ENCODE assay signal across 12 cellular contexts in genomic region chrX:63434665-63435064, GRCh38.
DNase-seq lines count a peak whose midpoint lies in the region; ATAC-seq, FAIRE-seq and TF ChIP-seq lines count a peak whose summit lies in the region.
"Had no signal": no experiment of that assay in that cellular context is flagged by ENCODE, and none has a peak within 500 bp of the region (broad histone marks: within the 10 kb centered on the region; RNA-seq: fewer than 3 reads in every experiment).

No MANE protein-coding gene starts in this region.

- TF ChIP-seq POLR2A in breast epithelium (IDR thresholded peaks at IDR 0.05) (no peak), GM12891 (IDR thresholded peaks at IDR 0.05; ENCODE audit: low read depth, low read length) (no peak)

- ATAC-seq in sciatic nerve: no peak
- no peak for ATAC-seq in activated CD4-positive, CD25-positive, alpha-beta regulatory T cell treated with anti-CD3 and anti-CD28 coated beads, Interleukin-2, amount 50 U/mL, for 24 hours
- ATAC-seq: left lung had no signal

- H3K36me3 ChIP-seq in HUES6 (ENCODE audit: control insufficient read depth, insufficient read depth, low read length) (no peaks in the 10 kb centered on the region; the same call in 1 of the 2 replicates), breast epithelium (no peaks in the 10 kb centered on the region)
- H3K36me3 ChIP-seq: left lung had no signal

- H3K27me3 ChIP-seq in HUES6 (ENCODE audit: control insufficient read depth, insufficient read depth, low read length): no peaks in the 10 kb centered on the region
- peaks cover 0 to 6% of the 10 kb centered on the region in 2 donors for H3K27me3 ChIP-seq in breast epithelium
- H3K27me3 ChIP-seq: left lung, upper lobe of left lung had no signal

- peak overlapping the region; percentile 44; the same call in 1 of the 2 replicates for H3K27ac ChIP-seq in HUES6 (ENCODE audit: low read depth, low read length)
- peak overlapping the region; percentile 73 to 74 for H3K27ac ChIP-seq in breast epithelium
- H3K27ac ChIP-seq: left lung, upper lobe of left lung had no signal

- FAIRE-seq in GM12891 (lab: Jason Lieb, UNC): no peak

- H3K4me1 ChIP-seq in HUES6 (ENCODE audit: control insufficient read depth, insufficient read depth, low read length) (peaks cover 3% of the 10 kb centered on the region; the same call in 1 of the 2 replicates), breast epithelium (no peaks in the 10 kb centered on the region)
- H3K4me1 ChIP-seq: left lung, upper lobe of left lung had no signal

- DNase-seq in A172 (ENCODE audit: low spot score) (peak; percentile 76), breast epithelium (ENCODE audit: low spot score in 2 of 2) (peak; percentile 55 to 59), islet precursor cell (peak; percentile 90), sciatic nerve (ENCODE audit: low spot score) (no peak), GM12891 (ENCODE audit: insufficient read length, low spot score) (no peak), GM19238 (ENCODE audit: insufficient read length, low spot score) (no peak)
- DNase-seq: activated naive CD4-positive, alpha-beta T cell treated with anti-CD3 and anti-CD28 coated beads, Interleukin-2, amount 10 ng/mL, durations not matched to agents 7 days and 5 days; Karpas-422; left lung; upper lobe of left lung had no signal

- no peak for TF ChIP-seq CTCF in breast epithelium (IDR thresholded peaks at IDR 0.05)

- intact Hi-C loops in breast epithelium (cut with DNase I; ENCODE audit: low total_unique reads): no loop called here
- intact Hi-C loops in sciatic nerve (cut with DNase I): no loop called here

- H3K9ac ChIP-seq in HUES6 (ENCODE audit: low read length): peak overlapping the region; percentile 70

- peaks cover 43% of the 10 kb centered on the region; the same call in 1 of the 2 replicates for H3K9me3 ChIP-seq in HUES6 (ENCODE audit: control insufficient read depth, insufficient read depth, low read depth, low read length)
- no peaks in the 10 kb centered on the region for H3K9me3 ChIP-seq in breast epithelium
- H3K9me3 ChIP-seq: left lung, upper lobe of left lung had no signal

- H3K4me3 ChIP-seq in HUES6 (ENCODE audit: low read depth, low read length) (peak overlapping the region; percentile 3; the same call in 1 of the 2 replicates), breast epithelium (peak overlapping the region in 2 of 3 donors; percentile 4 to 13)
- H3K4me3 ChIP-seq: left lung, upper lobe of left lung had no signal

TF ChIP-seq in GM12891, 5 proteins besides CTCF, POLR2A, EP300 and RAD21:
- TF ChIP-seq POLR2AphosphoS5 (IDR thresholded peaks at IDR 0.05; ENCODE audit: low read depth, low read length) (no peak), POU2F2 (IDR thresholded peaks at IDR 0.05; ENCODE audit: low read depth, low read length) (no peak), PAX5 (IDR thresholded peaks at IDR 0.05; ENCODE audit: insufficient read depth, low read length, severe bottlenecking) (no peak), SPI1 (IDR thresholded peaks at IDR 0.05; ENCODE audit: low read depth, low read length) (no peak), TAF1 (IDR thresholded peaks at IDR 0.05; ENCODE audit: low read depth, low read length) (no peak)

Comparison
In these comparisons a context has a peak if more than half of its experiments do, and no peak if none do; other contexts are left out.
1. DNase-seq: peak in A172 (single experiment), breast epithelium (2 of 2) and islet precursor cell (single experiment); none in sciatic nerve (single experiment), GM12891 (single experiment) and GM19238 (single experiment).